ENCODE assay signal across 8 cellular contexts in the genomic region with DNA sequence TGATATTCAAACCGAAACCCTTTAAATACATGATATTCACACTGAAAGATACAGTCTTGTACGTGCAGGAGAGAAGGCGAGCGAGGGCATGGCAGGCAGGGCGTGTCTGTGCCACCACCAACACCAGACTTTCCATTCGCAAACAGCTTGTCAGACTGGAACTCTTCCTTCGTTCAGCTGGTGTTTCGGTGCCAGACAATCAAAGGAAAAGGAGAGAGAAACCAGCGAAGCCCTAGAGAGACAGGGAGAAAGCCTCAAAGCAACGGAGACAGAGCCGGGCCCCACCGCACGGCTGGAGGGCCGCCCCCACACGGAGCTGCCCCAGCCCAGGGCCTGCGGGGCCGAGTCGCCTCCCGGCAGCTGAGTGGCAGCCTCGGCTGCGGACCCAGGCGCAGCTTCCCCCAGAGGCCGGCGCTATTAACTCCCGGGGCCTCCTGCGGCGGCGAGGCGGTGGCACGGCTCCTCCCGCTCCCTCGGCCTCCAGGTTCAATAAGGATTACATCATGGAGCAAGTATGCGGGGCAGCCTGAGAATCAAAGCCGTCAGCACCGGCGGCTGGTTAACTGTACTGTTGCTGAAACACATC. TPM values are rescaled to one million over a fixed set of nuclear protein-coding genes. Genes with fewer than 3 reads are reported as not detected.
DNase-seq lines count a peak whose midpoint lies in the region; ATAC-seq and TF ChIP-seq lines count a peak whose summit lies in the region.

No MANE protein-coding gene starts in this region.

- no peaks in the 10 kb centered on the region for H3K27me3 ChIP-seq in MG63
- peaks cover 0 to 85% of the 10 kb centered on the region in 2 donors for H3K27me3 ChIP-seq in tibial nerve

- TF ChIP-seq EP300 in tibial nerve (IDR thresholded peaks at IDR 0.05), result no peak

- H3K4me3 ChIP-seq in MG63 (peak overlapping the region; percentile 31), tibial nerve (peak overlapping the region; percentile 15 to 52 (median 46))

- peak overlapping the region; percentile 27; the same call in 1 of the 2 replicates for H3K9ac ChIP-seq in ES-I3 (ENCODE audit: low read depth, low read length)

- H3K9me3 ChIP-seq in ES-I3 (ENCODE audit: control insufficient read depth, insufficient read depth, low read length) (no peaks in the 10 kb centered on the region), MG63 (no peaks in the 10 kb centered on the region), tibial nerve (no peaks in the 10 kb centered on the region)

- H3K27ac ChIP-seq in VCaP (peak overlapping the region; percentile 77), tibial nerve (peak overlapping the region in 1 of 4 donors; percentile 35)

- H3K27me3 Mint-ChIP-seq in endothelial cell (ENCODE audit: unreplicated experiment) (peaks cover 14% of the 10 kb centered on the region), mesothelial cell of epicardium (ENCODE audit: low read depth) (peaks cover 14% of the 10 kb centered on the region)

- H3K4me1 ChIP-seq in ES-I3 (ENCODE audit: insufficient read depth, low read length), result peaks cover 9% of the 10 kb centered on the region; the same call in 1 of the 2 replicates
- peaks cover 0 to 19% (median 10%) of the 10 kb centered on the region in 4 donors for H3K4me1 ChIP-seq in tibial nerve

- H3K36me3 Mint-ChIP-seq in endothelial cell (ENCODE audit: low read depth, unreplicated experiment) (no peaks in the 10 kb centered on the region), mesothelial cell of epicardium (no peaks in the 10 kb centered on the region)

- DNase-seq in MG63 (peak; percentile 86), endothelial cell (ENCODE audit: low spot score) (peak; percentile 85), mesothelial cell of epicardium (ENCODE audit: low spot score in 2 of 2, unreplicated experiment in 2 of 2) (peak; percentile 75 to 86), tibial nerve (ENCODE audit: low spot score in 2 of 2) (no peak)

- no peak for ATAC-seq in GM19328 (IDR thresholded peaks at IDR 0.05; ENCODE audit: unreplicated experiment)
- no peak for ATAC-seq in GM19035 (IDR thresholded peaks at IDR 0.05; ENCODE audit: unreplicated experiment)

- peak; percentile 31 for TF ChIP-seq CTCF in VCaP (conservative IDR thresholded peaks at IDR 0.05)
- no peak for TF ChIP-seq CTCF in endothelial cell (IDR thresholded peaks at IDR 0.05; ENCODE audit: unreplicated experiment)
- TF ChIP-seq CTCF in mesothelial cell of epicardium (IDR thresholded peaks at IDR 0.05; ENCODE audit: unreplicated experiment), result no peak
- peak in 1 of 5 experiments; percentile 15 for TF ChIP-seq CTCF in tibial nerve (IDR thresholded peaks at IDR 0.05)

- peak overlapping the region; percentile 11 for H3K4me3 Mint-ChIP-seq in endothelial cell (ENCODE audit: unreplicated experiment)
- peak overlapping the region; percentile 75 for H3K4me3 Mint-ChIP-seq in mesothelial cell of epicardium

- H3K36me3 ChIP-seq in ES-I3 (ENCODE audit: insufficient read depth, low read length), result no peaks in the 10 kb centered on the region
- no peaks in the 10 kb centered on the region for H3K36me3 ChIP-seq in MG63
- H3K36me3 ChIP-seq in tibial nerve, result no peaks in the 10 kb centered on the region

- WGBS in tibial nerve, 2 donors, result 6 to 7% methylated on average over 26 to 36 of the region's 36 CpGs

- TF ChIP-seq POLR2A in tibial nerve (IDR thresholded peaks at IDR 0.05), result no peak

- peaks cover 11% of the 10 kb centered on the region for H3K4me1 Mint-ChIP-seq in endothelial cell (ENCODE audit: unreplicated experiment)
- H3K4me1 Mint-ChIP-seq in mesothelial cell of epicardium, result peaks cover 15% of the 10 kb centered on the region

- no peaks in the 10 kb centered on the region for H3K9me3 Mint-ChIP-seq in endothelial cell (ENCODE audit: unreplicated experiment)
- H3K9me3 Mint-ChIP-seq in mesothelial cell of epicardium, result no peaks in the 10 kb centered on the region

- H3K27ac Mint-ChIP-seq in endothelial cell (ENCODE audit: unreplicated experiment) (peak overlapping the region; percentile 88), mesothelial cell of epicardium (peak overlapping the region; percentile 99)

RNA-seq across cellular contexts. Expression of a gene that starts 32.1 kb away (rescaled TPM):
- total RNA-seq in MG63 (2014; rRNA removed; shearing (Covaris generic); ENCODE audit: low replicate concordance), result 0.25 TPM in 1 of 2 replicates, not detected in the other
- total RNA-seq in endothelial cell (ENCODE audit: unreplicated experiment) (not detected), mesothelial cell of epicardium (not detected in 3 replicates), tibial nerve (not detected)

RNA-seq across cellular contexts. Expression of a gene that starts 59.1 kb away (rescaled TPM):
- total RNA-seq in MG63 (2014; rRNA removed; shearing (Covaris generic); ENCODE audit: low replicate concordance), result 21.5 and 34.5 TPM in 2 replicates
- 22.7 TPM for total RNA-seq in endothelial cell (ENCODE audit: unreplicated experiment)
- total RNA-seq in mesothelial cell of epicardium, result 11.9 to 16.8 TPM (median 14.4 TPM) in 3 replicates
- total RNA-seq in tibial nerve, result 100 to 1,000 TPM in 2 of 4 donors, 10 to 100 TPM in 2; 49.8 to 136 (median 96.0) TPM

Comparison
In these comparisons a context has a peak if more than half of its experiments do, and no peak if none do; other contexts are left out.
1. DNase-seq: peak in MG63 (single experiment), endothelial cell (single experiment) and mesothelial cell of epicardium (2 of 2); none in tibial nerve (0 of 2).